In genomic region chr11:118596226-118596625, GRCh38 we compare ENCODE assay signal across 18 cellular contexts. TPM values are rescaled to one million over a fixed set of nuclear protein-coding genes. Genes with fewer than 3 reads are reported as not detected.
DNase-seq lines count a peak whose midpoint lies in the region; ATAC-seq and TF ChIP-seq lines count a peak whose summit lies in the region.
"Had no signal": no experiment of that assay in that cellular context is flagged by ENCODE, and none has a peak within 500 bp of the region (broad histone marks: within the 10 kb centered on the region; RNA-seq: fewer than 3 reads in every experiment).

No MANE protein-coding gene starts in this region.

- DNase-seq in activated CD4-positive, alpha-beta memory T cell treated with anti-CD3 and anti-CD28 coated beads for 36 hours, result no peak
- DNase-seq in natural killer cell (no peak), KG1 (lab: John Stamatoyannopoulos, UW) (no peak), glomerular visceral epithelial cell (ENCODE audit: extremely low spot score) (no peak)
- DNase-seq: activated gamma-delta T cell treated with Interleukin-2 at 50 U/mL for 16 hours, head of caudate nucleus, mammary epithelial cell, NCI-H187 treated with DMSO at 0.1 percent for 48 hours, NCI-H510A treated with DMSO at 0.1 percent for 48 hours, retina, SW 1271 had no signal

- H3K27ac ChIP-seq in BLaER1, result no peak overlapping the region

- no peaks in the 10 kb centered on the region for H3K9me3 ChIP-seq in BLaER1
- H3K9me3 ChIP-seq: HAP-1, stomach had no signal

- H4K20me1 ChIP-seq in BLaER1, result peaks cover 61% of the 10 kb centered on the region

- H3K4me2 ChIP-seq in BLaER1, result peak overlapping the region; percentile 53

- no peak for ATAC-seq in natural killer cell
- ATAC-seq in HG03045 (IDR thresholded peaks at IDR 0.05; ENCODE audit: unreplicated experiment), result no peak

- peak overlapping the region in 2 of 3 donors; percentile 31 to 59 for H3K27ac Mint-ChIP-seq in IgD-negative memory B cell
- H3K27ac Mint-ChIP-seq in activated CD4-positive, alpha-beta memory T cell treated with anti-CD3 and anti-CD28 coated beads for 36 hours, result peak overlapping the region; percentile 23
- peak overlapping the region; percentile 47 to 74 for H3K27ac Mint-ChIP-seq in natural killer cell
- H3K27ac Mint-ChIP-seq: dendritic cell treated with granulocyte-macrophage colony-stimulating factor and Interleukin-4, amounts not matched to agents 40 ng/mL and 50 ng/mL, for 4 days had no signal

- intact Hi-C loops in activated CD4-positive, alpha-beta memory T cell treated with anti-CD3 and anti-CD28 coated beads for 36 hours (cut with micrococcal nuclease), result no loop called here
- intact Hi-C loops in natural killer cell (cut with micrococcal nuclease), result no loop called here

- H3K36me3 Mint-ChIP-seq in IgD-negative memory B cell, result peaks cover 4% of the 10 kb centered on the region
- peaks cover 45% of the 10 kb centered on the region for H3K36me3 Mint-ChIP-seq in activated CD4-positive, alpha-beta memory T cell treated with anti-CD3 and anti-CD28 coated beads for 36 hours
- H3K36me3 Mint-ChIP-seq in natural killer cell, result peaks cover 19% of the 10 kb centered on the region

- no peak overlapping the region for H3K4me3 ChIP-seq in BLaER1
- H3K4me3 ChIP-seq: HAP-1, stomach had no signal

- TF ChIP-seq CTCF in natural killer cell (IDR thresholded peaks at IDR 0.05), result no peak

- H3K27me3 Mint-ChIP-seq in IgD-negative memory B cell, result no peaks in the 10 kb centered on the region
- H3K27me3 Mint-ChIP-seq in activated CD4-positive, alpha-beta memory T cell treated with anti-CD3 and anti-CD28 coated beads for 36 hours, result no peaks in the 10 kb centered on the region
- no peaks in the 10 kb centered on the region for H3K27me3 Mint-ChIP-seq in natural killer cell (ENCODE audit: low read depth in 2 of 2)
- H3K27me3 Mint-ChIP-seq: brain; dendritic cell treated with granulocyte-macrophage colony-stimulating factor and Interleukin-4, amounts not matched to agents 40 ng/mL and 50 ng/mL, for 4 days had no signal

- peaks cover 22% of the 10 kb centered on the region for H3K4me1 ChIP-seq in BLaER1
- H3K4me1 ChIP-seq: HAP-1 had no signal

- H3K27me3 ChIP-seq in BLaER1, result no peaks in the 10 kb centered on the region
- H3K27me3 ChIP-seq: stomach had no signal

- POLR2A ChIA-PET in activated CD4-positive, alpha-beta memory T cell treated with anti-CD3 and anti-CD28 coated beads for 36 hours (lab: Charles Lee), result no interaction called here

- H3K4me3 Mint-ChIP-seq in IgD-negative memory B cell (no peak overlapping the region), natural killer cell (no peak overlapping the region)
- H3K4me3 Mint-ChIP-seq in activated CD4-positive, alpha-beta memory T cell treated with anti-CD3 and anti-CD28 coated beads for 36 hours, result no peak overlapping the region
- H3K4me3 Mint-ChIP-seq: brain; dendritic cell treated with granulocyte-macrophage colony-stimulating factor and Interleukin-4, amounts not matched to agents 40 ng/mL and 50 ng/mL, for 4 days had no signal

- H3K36me3 ChIP-seq in BLaER1, result peaks cover 98% of the 10 kb centered on the region

- H3K4me1 Mint-ChIP-seq in IgD-negative memory B cell (peaks cover 4 to 9% (median 6%) of the 10 kb centered on the region in 3 donors), natural killer cell (peaks cover 6 to 7% of the 10 kb centered on the region in 2 donors)
- H3K4me1 Mint-ChIP-seq in activated CD4-positive, alpha-beta memory T cell treated with anti-CD3 and anti-CD28 coated beads for 36 hours (ENCODE audit: low read depth), result peaks cover 14% of the 10 kb centered on the region
- H3K4me1 Mint-ChIP-seq: brain had no signal

- CTCF ChIA-PET in activated CD4-positive, alpha-beta memory T cell treated with anti-CD3 and anti-CD28 coated beads for 36 hours (lab: Charles Lee), result interaction anchor here (1.3 to 6.8 kb wide), 2 partner anchors 12 to 361 kb away, joined by 3 to 137 read pairs; partner anchors contain the start of gene PHLDB1

- H3K9me3 Mint-ChIP-seq in IgD-negative memory B cell (no peaks in the 10 kb centered on the region), natural killer cell (no peaks in the 10 kb centered on the region)
- H3K9me3 Mint-ChIP-seq in activated CD4-positive, alpha-beta memory T cell treated with anti-CD3 and anti-CD28 coated beads for 36 hours, result no peaks in the 10 kb centered on the region
- H3K9me3 Mint-ChIP-seq: brain; dendritic cell treated with granulocyte-macrophage colony-stimulating factor and Interleukin-4, amounts not matched to agents 40 ng/mL and 50 ng/mL, for 4 days had no signal

- H3K9ac ChIP-seq in BLaER1, result no peak overlapping the region

RNA-seq across cellular contexts. Expression of gene PHLDB1, which starts 11.2 kb away (rescaled TPM):
- polyA plus RNA-seq in IgD-negative memory B cell, result not detected
- total RNA-seq in activated CD4-positive, alpha-beta memory T cell treated with anti-CD3 and anti-CD28 coated beads for 36 hours, result 1 to 10 TPM; 2.0 to 2.4 TPM
- 1 to 10 TPM in 1 of 3 donors, under 1 TPM in 2; 0.75 to 1.1 (median 0.95) TPM for total RNA-seq in natural killer cell

RNA-seq across cellular contexts. Expression of gene ARCN1, which starts 24.0 kb away (rescaled TPM):
- 97.5 TPM for polyA plus RNA-seq in IgD-negative memory B cell
- total RNA-seq in activated CD4-positive, alpha-beta memory T cell treated with anti-CD3 and anti-CD28 coated beads for 36 hours, result 100 to 1,000 TPM; 180 to 182 TPM
- total RNA-seq in natural killer cell, result 10 to 100 TPM; 72.9 to 88.6 (median 88.4) TPM

RNA-seq across cellular contexts. Expression of gene IFT46, which starts 30.5 kb away (rescaled TPM):
- 6.2 TPM for polyA plus RNA-seq in IgD-negative memory B cell
- 10 to 100 TPM; 16.0 to 17.1 TPM for total RNA-seq in activated CD4-positive, alpha-beta memory T cell treated with anti-CD3 and anti-CD28 coated beads for 36 hours
- total RNA-seq in natural killer cell, result 1 to 10 TPM; 7.2 to 9.8 (median 8.1) TPM
